Comparison of ENCODE assay signal across 9 cellular contexts in the genomic region with DNA sequence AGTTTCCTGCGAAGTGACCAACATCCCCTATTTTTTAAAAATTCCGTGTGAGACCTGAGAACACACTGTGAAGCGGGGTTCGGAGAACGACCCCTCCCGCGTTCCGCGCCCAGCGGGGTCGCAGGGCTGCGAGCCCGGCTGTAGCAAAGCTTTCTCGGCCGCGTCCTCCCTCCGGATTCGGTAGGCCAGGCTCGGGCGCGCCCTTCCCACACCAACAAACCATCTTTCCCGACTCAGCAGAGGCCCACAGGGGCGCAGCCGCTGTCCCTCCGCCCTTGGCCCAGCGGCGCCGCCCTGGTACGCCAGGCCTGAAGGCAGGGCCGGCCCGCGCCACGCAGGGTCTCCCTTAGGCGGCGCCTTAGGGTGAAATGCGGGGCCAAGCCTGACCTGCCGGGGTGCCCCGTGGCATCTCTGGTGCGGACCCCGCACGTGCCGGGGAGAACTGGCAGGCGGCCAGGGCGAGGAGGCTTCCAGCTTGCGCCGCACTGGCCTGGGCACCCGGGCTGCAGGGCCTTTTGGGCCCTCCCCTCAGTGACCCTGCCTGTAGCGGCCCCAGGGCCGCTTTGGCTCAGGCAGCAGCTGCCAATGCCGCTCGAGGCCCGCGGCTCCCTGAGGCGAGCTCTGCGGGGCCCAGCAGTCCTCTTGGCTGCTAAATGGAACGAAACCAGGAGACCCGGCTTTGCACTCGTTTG. TPM values are rescaled to one million over a fixed set of nuclear protein-coding genes. Genes with fewer than 3 reads are reported as not detected.
A peak's percentile ranks its signal among the peaks of the same experiment; 100 is the strongest.
DNase-seq lines count a peak whose midpoint lies in the region; ATAC-seq and TF ChIP-seq lines count a peak whose summit lies in the region.
"Had no signal": no experiment of that assay in that cellular context is flagged by ENCODE, and none has a peak within 500 bp of the region (broad histone marks: within the 10 kb centered on the region; RNA-seq: fewer than 3 reads in every experiment).

No MANE protein-coding gene starts in this region.

- DNase-seq in heart left ventricle (peak in 3 of 5 donors; percentile 18 to 63 (median 27)), right atrium auricular region (ENCODE audit: low spot score) (no peak), dermis blood vessel endothelial cell (peak; percentile 38), myocyte (ENCODE audit: low read depth) (peak; percentile 24), aorta (peak in 1 of 2 donors; percentile 76)

- TF ChIP-seq CTCF in heart left ventricle (IDR thresholded peaks at IDR 0.05) (no peak), right atrium auricular region (IDR thresholded peaks at IDR 0.05) (no peak)

- ATAC-seq in heart left ventricle: peak in 2 of 4 donors; percentile 28 to 51
- ATAC-seq in aorta (ENCODE audit: low FRiP score): peak; percentile 54
- no peak for ATAC-seq in HG03095 (IDR thresholded peaks at IDR 0.05; ENCODE audit: unreplicated experiment)
- no peak for ATAC-seq in GM21825 (IDR thresholded peaks at IDR 0.05; ENCODE audit: unreplicated experiment)
- no peak for ATAC-seq in GM19351 (IDR thresholded peaks at IDR 0.05; ENCODE audit: unreplicated experiment)

- H3K27ac ChIP-seq in heart left ventricle: no peak overlapping the region
- no peak overlapping the region for H3K27ac ChIP-seq in right atrium auricular region
- no peak overlapping the region for H3K27ac ChIP-seq in aorta (ENCODE audit: low read depth in 1 of 2, low read length in 2 of 2)
- H3K27ac ChIP-seq: C4-2B had no signal

- H3K4me1 ChIP-seq in heart left ventricle: peaks cover 5 to 64% (median 35%) of the 10 kb centered on the region in 12 donors
- peaks cover 0 to 52% of the 10 kb centered on the region in 2 donors for H3K4me1 ChIP-seq in right atrium auricular region
- H3K4me1 ChIP-seq in aorta (ENCODE audit: control insufficient read depth in 1 of 2, insufficient read depth in 2 of 2, low read length in 2 of 2): no peaks in the 10 kb centered on the region

- H3K27me3 ChIP-seq in heart left ventricle: peaks cover 74 to 100% (median 100%) of the 10 kb centered on the region in 9 donors
- H3K27me3 ChIP-seq in right atrium auricular region: peaks cover 75 to 84% of the 10 kb centered on the region in 2 donors
- H3K27me3 ChIP-seq in aorta (ENCODE audit: control insufficient read depth in 1 of 2, insufficient read depth in 2 of 2, low read length in 1 of 2): peaks cover 0 to 6% of the 10 kb centered on the region in 2 donors

- peaks cover 0 to 4% (median 0%) of the 10 kb centered on the region in 12 donors for H3K9me3 ChIP-seq in heart left ventricle
- peaks cover 0 to 3% of the 10 kb centered on the region in 2 donors for H3K9me3 ChIP-seq in right atrium auricular region
- H3K9me3 ChIP-seq in aorta (ENCODE audit: control insufficient read depth, low read length): no peaks in the 10 kb centered on the region

- H3K4me3 ChIP-seq in heart left ventricle (peak overlapping the region in 8 of 12 donors; percentile 5 to 23 (median 14)), right atrium auricular region (peak overlapping the region in 1 of 2 donors; percentile 19), aorta (ENCODE audit: low read length in 2 of 2) (no peak overlapping the region)

- intact Hi-C loops in heart left ventricle (cut with DNase I): no loop called here
- intact Hi-C loops in aorta (cut with DNase I): loop anchor here in 1 of 2 donors (5.0 kb wide), 1 partner anchor 938 kb away; no protein-coding TSS in a partner anchor

- 3 to 5% (median 4%) methylated on average over 34 to 58 of the region's 58 CpGs for WGBS in heart left ventricle, 4 donors
- WGBS in aorta, 2 donors: 5 to 8% methylated on average over 55 to 58 of the region's 58 CpGs

- H3K36me3 ChIP-seq in heart left ventricle: no peaks in the 10 kb centered on the region
- H3K36me3 ChIP-seq in right atrium auricular region: no peaks in the 10 kb centered on the region
- no peaks in the 10 kb centered on the region for H3K36me3 ChIP-seq in aorta (ENCODE audit: control insufficient read depth in 1 of 2, insufficient read depth in 2 of 2, low read length in 1 of 2)

- TF ChIP-seq POLR2A in heart left ventricle (IDR thresholded peaks at IDR 0.05): no peak

RNA-seq across cellular contexts. Expression of a gene that starts 8.3 kb away (rescaled TPM):
- under 1 TPM in 1 of 9 donors, not detected in 8; 0.15 TPM for total RNA-seq in heart left ventricle
- not detected for polyA plus RNA-seq in heart left ventricle
- not detected for total RNA-seq in right atrium auricular region
- 0.34 TPM in 1 of 2 replicates, not detected in the other for total RNA-seq in dermis blood vessel endothelial cell
- total RNA-seq in myocyte: 0.62 TPM in 1 of 2 replicates, not detected in the other
- 0.20 TPM for polyA plus RNA-seq in myocyte (2012)
- not detected for total RNA-seq in aorta
- not detected for polyA plus RNA-seq in aorta

Comparison
In these comparisons a context has a peak if more than half of its experiments do, and no peak if none do; other contexts are left out.
1. H3K4me3 ChIP-seq: peak in heart left ventricle (8 of 12); none in aorta (0 of 2).